Comparison of ENCODE assay signal across 11 cellular contexts in the genomic region with DNA sequence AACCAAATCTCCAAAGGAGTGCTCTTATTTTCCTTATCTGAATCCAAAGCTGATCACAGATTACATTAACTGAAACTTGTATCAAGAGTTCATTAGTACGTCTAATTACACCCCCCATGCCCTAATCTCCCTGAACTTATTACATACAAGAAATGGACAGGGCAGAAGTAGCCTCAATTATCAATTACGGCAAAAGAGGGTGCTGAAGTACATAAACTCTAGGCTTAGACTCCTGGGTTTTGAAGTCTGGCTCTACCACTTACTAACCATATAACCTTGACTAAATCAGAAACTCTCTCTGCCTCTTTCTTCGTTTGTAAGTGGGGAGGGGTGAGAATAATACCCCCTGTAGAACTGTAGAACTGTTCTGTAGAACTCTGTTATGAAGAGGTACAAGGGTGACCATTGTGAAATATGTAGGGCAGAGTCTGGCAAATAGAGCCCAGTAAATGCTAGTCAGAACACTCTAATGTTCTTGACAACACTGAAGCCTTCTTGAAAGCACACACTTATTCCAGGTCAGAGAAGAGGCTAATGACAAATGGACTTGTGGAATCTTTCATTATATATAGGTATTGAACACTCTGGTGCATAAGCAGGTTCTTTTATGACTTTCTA. TPM values are rescaled to one million over a fixed set of nuclear protein-coding genes. Genes with fewer than 3 reads are reported as not detected.
DNase-seq lines count a peak whose midpoint lies in the region; ATAC-seq and TF ChIP-seq lines count a peak whose summit lies in the region.
"Had no signal": no experiment of that assay in that cellular context is flagged by ENCODE, and none has a peak within 500 bp of the region (broad histone marks: within the 10 kb centered on the region; RNA-seq: fewer than 3 reads in every experiment).

No MANE protein-coding gene starts in this region.

- no peaks in the 10 kb centered on the region; the same call in 1 of the 2 replicates for H3K27me3 Mint-ChIP-seq in WTC11 (ENCODE audit: low read depth)

- H3K27ac Mint-ChIP-seq in WTC11 = no peak overlapping the region

- CTCF ChIA-PET in WTC11 (lab: Charles Lee) = interaction anchor here (1.2 to 2.3 kb wide), 3 partner anchors 10 to 296 kb away, joined by 3 to 14 read pairs (median 6); no protein-coding TSS in a partner anchor
- CTCF ChIA-PET in HEK293T (lab: Yijun Ruan, JAX) = no interaction called here

- ATAC-seq in GM19043 (IDR thresholded peaks at IDR 0.05; ENCODE audit: low read depth, unreplicated experiment) = peak; percentile 55
- peak; percentile 72 for ATAC-seq in HG03103 (IDR thresholded peaks at IDR 0.05; ENCODE audit: low read depth, unreplicated experiment)
- ATAC-seq in WTC11 = peak; percentile 54
- ATAC-seq in HG03097 (IDR thresholded peaks at IDR 0.05; ENCODE audit: low FRiP score, unreplicated experiment) = no peak
- ATAC-seq: Panc1 had no signal

- no peaks in the 10 kb centered on the region for H3K9me3 Mint-ChIP-seq in WTC11

- H3K4me3 ChIP-seq in H7 (ENCODE audit: insufficient read depth, low read depth, low read length) = no peak overlapping the region

- POLR2A ChIA-PET in WTC11 (lab: Charles Lee) = no interaction called here
- POLR2A ChIA-PET in HEK293T (lab: Yijun Ruan, JAX) = no interaction called here

- peaks cover 18% of the 10 kb centered on the region for H3K4me1 Mint-ChIP-seq in WTC11

- no peaks in the 10 kb centered on the region for H3K36me3 ChIP-seq in H7 (replicated peaks; ENCODE audit: control insufficient read depth, insufficient read depth, low read length)

- peak; percentile 1 for DNase-seq in GDM1 (lab: John Stamatoyannopoulos, UW)
- DNase-seq in WTC11 (ENCODE audit: low spot score) = no peak
- DNase-seq in H7 = no peak
- no peak for DNase-seq in HEK293T (ENCODE audit: extremely low spot score)
- no peak for DNase-seq in effector CD4-positive, alpha-beta T cell

- no peaks in the 10 kb centered on the region for H3K27me3 ChIP-seq in H7 (ENCODE audit: control insufficient read depth, insufficient read depth, low read length)

- H3K36me3 Mint-ChIP-seq in WTC11 = no peaks in the 10 kb centered on the region

- no peak overlapping the region for H3K4me3 Mint-ChIP-seq in WTC11

- no peak for TF ChIP-seq CTCF in WTC11 (IDR thresholded peaks at IDR 0.05)

TF ChIP-seq in WTC11, 78 proteins besides CTCF, POLR2A, EP300 and RAD21 (continues in another document):
- TF ChIP-seq SMAD4 (CRISPR knock-in tag; IDR thresholded peaks at IDR 0.05) (no peak), NR2C2 (CRISPR knock-in tag; IDR thresholded peaks at IDR 0.05) (no peak), NFE2L1 (CRISPR knock-in tag; IDR thresholded peaks at IDR 0.05) (no peak)
- TF ChIP-seq, protein P1, sequence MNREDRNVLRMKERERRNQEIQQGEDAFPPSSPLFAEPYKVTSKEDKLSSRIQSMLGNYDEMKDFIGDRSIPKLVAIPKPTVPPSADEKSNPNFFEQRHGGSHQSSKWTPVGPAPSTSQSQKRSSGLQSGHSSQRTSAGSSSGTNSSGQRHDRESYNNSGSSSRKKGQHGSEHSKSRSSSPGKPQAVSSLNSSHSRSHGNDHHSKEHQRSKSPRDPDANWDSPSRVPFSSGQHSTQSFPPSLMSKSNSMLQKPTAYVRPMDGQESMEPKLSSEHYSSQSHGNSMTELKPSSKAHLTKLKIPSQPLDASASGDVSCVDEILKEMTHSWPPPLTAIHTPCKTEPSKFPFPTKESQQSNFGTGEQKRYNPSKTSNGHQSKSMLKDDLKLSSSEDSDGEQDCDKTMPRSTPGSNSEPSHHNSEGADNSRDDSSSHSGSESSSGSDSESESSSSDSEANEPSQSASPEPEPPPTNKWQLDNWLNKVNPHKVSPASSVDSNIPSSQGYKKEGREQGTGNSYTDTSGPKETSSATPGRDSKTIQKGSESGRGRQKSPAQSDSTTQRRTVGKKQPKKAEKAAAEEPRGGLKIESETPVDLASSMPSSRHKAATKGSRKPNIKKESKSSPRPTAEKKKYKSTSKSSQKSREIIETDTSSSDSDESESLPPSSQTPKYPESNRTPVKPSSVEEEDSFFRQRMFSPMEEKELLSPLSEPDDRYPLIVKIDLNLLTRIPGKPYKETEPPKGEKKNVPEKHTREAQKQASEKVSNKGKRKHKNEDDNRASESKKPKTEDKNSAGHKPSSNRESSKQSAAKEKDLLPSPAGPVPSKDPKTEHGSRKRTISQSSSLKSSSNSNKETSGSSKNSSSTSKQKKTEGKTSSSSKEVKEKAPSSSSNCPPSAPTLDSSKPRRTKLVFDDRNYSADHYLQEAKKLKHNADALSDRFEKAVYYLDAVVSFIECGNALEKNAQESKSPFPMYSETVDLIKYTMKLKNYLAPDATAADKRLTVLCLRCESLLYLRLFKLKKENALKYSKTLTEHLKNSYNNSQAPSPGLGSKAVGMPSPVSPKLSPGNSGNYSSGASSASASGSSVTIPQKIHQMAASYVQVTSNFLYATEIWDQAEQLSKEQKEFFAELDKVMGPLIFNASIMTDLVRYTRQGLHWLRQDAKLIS (CRISPR knock-in tag; IDR thresholded peaks at IDR 0.05; ENCODE audit: borderline replicate concordance) = no peak

TF ChIP-seq in HEK293T, 16 proteins besides CTCF, POLR2A, EP300 and RAD21:
- TF ChIP-seq L3MBTL2 (conservative IDR thresholded peaks at IDR 0.05) = no peak
- no peak for TF ChIP-seq BHLHE40 (IDR thresholded peaks at IDR 0.05; ENCODE audit: borderline replicate concordance)
- no peak for TF ChIP-seq SP1 (IDR thresholded peaks at IDR 0.05)
- no peak for TF ChIP-seq NFRKB (IDR thresholded peaks at IDR 0.05)
- TF ChIP-seq ELF4 (IDR thresholded peaks at IDR 0.05) = no peak
- TF ChIP-seq ARNT (IDR thresholded peaks at IDR 0.05) = no peak
- TF ChIP-seq LEF1 (IDR thresholded peaks at IDR 0.05; ENCODE audit: borderline replicate concordance) = no peak
- no peak for TF ChIP-seq CTBP1 (IDR thresholded peaks at IDR 0.05; ENCODE audit: borderline replicate concordance)
- TF ChIP-seq SUZ12 (IDR thresholded peaks at IDR 0.05) = no peak

RNA-seq across cellular contexts. Expression of a gene that starts 19.6 kb away (rescaled TPM):
- not detected in 3 replicates for total RNA-seq in WTC11 (2021)
- not detected in 2 replicates for total RNA-seq in H7 (2014; rRNA removed; shearing (Covaris generic))
- total RNA-seq: myocyte, subcutaneous adipose tissue had no signal

RNA-seq across cellular contexts. Expression of a gene that starts 51.8 kb away (rescaled TPM):
- not detected in 3 replicates for total RNA-seq in WTC11 (2021)
- not detected in 2 replicates for total RNA-seq in H7 (2014; rRNA removed; shearing (Covaris generic))
- total RNA-seq: myocyte, subcutaneous adipose tissue had no signal

RNA-seq across cellular contexts. Expression of a gene that starts 56.4 kb away (rescaled TPM):
- total RNA-seq in WTC11 (2021) = not detected in 3 replicates
- not detected in 2 replicates for total RNA-seq in H7 (2014; rRNA removed; shearing (Covaris generic))
- total RNA-seq: myocyte, subcutaneous adipose tissue had no signal
